Comparison of ENCODE assay signal across 7 cellular contexts in genomic region chr17:43416998-43417891, GRCh38. TPM values are rescaled to one million over a fixed set of nuclear protein-coding genes. Genes with fewer than 3 reads are reported as not detected.
DNase-seq lines count a peak whose midpoint lies in the region; ATAC-seq and TF ChIP-seq lines count a peak whose summit lies in the region.

No MANE protein-coding gene starts in this region.

- peak overlapping the region; percentile 36 to 76 (median 68) for H3K27ac ChIP-seq in tibial nerve

- H3K27me3 ChIP-seq in tibial nerve (no peaks in the 10 kb centered on the region), H7 (ENCODE audit: control insufficient read depth, insufficient read depth, low read length) (no peaks in the 10 kb centered on the region; the same call in 1 of the 2 replicates)

- H3K4me1 ChIP-seq in tibial nerve = peaks cover 0 to 35% (median 20%) of the 10 kb centered on the region in 4 donors

- WGBS in lower leg skin, 2 donors = 14 to 16% methylated on average over 13 of the region's 13 CpGs
- 25 to 26% methylated on average over 13 of the region's 13 CpGs for WGBS in tibial nerve, 2 donors

- H3K9me3 ChIP-seq in tibial nerve = no peaks in the 10 kb centered on the region

- intact Hi-C loops in lower leg skin (cut with DNase I; ENCODE audit: low total_unique reads) = no loop called here

- H3K4me3 ChIP-seq in choroid plexus epithelial cell (ENCODE audit: low read depth, low read length) = no peak overlapping the region
- H3K4me3 ChIP-seq in lower leg skin (ENCODE audit: low read depth, poor library complexity, severe bottlenecking) = no peak overlapping the region
- H3K4me3 ChIP-seq in tibial nerve = no peak overlapping the region
- H3K4me3 ChIP-seq in H7 (ENCODE audit: insufficient read depth, low read depth, low read length) = no peak overlapping the region

- peak in 1 of 2 donors; percentile 50 for TF ChIP-seq EP300 in tibial nerve (IDR thresholded peaks at IDR 0.05)

- ATAC-seq in GM18858 (IDR thresholded peaks at IDR 0.05; ENCODE audit: unreplicated experiment) (no peak), HG03108 (IDR thresholded peaks at IDR 0.05; ENCODE audit: unreplicated experiment) (no peak)

- TF ChIP-seq POLR2A in lower leg skin (IDR thresholded peaks at IDR 0.05) (no peak), tibial nerve (IDR thresholded peaks at IDR 0.05) (no peak)

- peak; percentile 50 for DNase-seq in NCI-H460 (ENCODE audit: extremely low read depth, low read depth)
- DNase-seq in choroid plexus epithelial cell (ENCODE audit: low read depth) = peak; percentile 33
- DNase-seq in lower leg skin (ENCODE audit: low spot score in 2 of 2) = peak; percentile 74 to 94
- peak in 1 of 2 donors; percentile 66 for DNase-seq in tibial nerve (ENCODE audit: low spot score in 2 of 2)
- no peak for DNase-seq in H7

- TF ChIP-seq CTCF in choroid plexus epithelial cell (conservative IDR thresholded peaks at IDR 0.05; ENCODE audit: low read depth, low read length) (no peak), lower leg skin (IDR thresholded peaks at IDR 0.05) (no peak), tibial nerve (IDR thresholded peaks at IDR 0.05) (no peak)

- H3K36me3 ChIP-seq in tibial nerve = no peaks in the 10 kb centered on the region
- H3K36me3 ChIP-seq in H7 (replicated peaks; ENCODE audit: control insufficient read depth, insufficient read depth, low read length) = no peaks in the 10 kb centered on the region

RNA-seq across cellular contexts. Expression of gene ARL4D, which starts 18.5 kb away (rescaled TPM):
- 84.7 and 89.8 TPM in 2 replicates for total RNA-seq in NCI-H460 (2014; rRNA removed; shearing (Covaris generic))
- 44.5 and 49.5 TPM in 2 replicates for polyA plus RNA-seq in NCI-H460 (2014; cell fraction: nucleus; rRNA removed)
- total RNA-seq in lower leg skin = 10 to 100 TPM; 30.3 to 50.6 (median 43.7) TPM
- total RNA-seq in tibial nerve = 10 to 100 TPM; 27.9 to 65.8 (median 53.0) TPM
- 20.3 and 43.0 TPM in 2 replicates for total RNA-seq in H7 (2014; rRNA removed; shearing (Covaris generic))
